Comparison of ENCODE assay signal across 13 cellular contexts in the genomic region with DNA sequence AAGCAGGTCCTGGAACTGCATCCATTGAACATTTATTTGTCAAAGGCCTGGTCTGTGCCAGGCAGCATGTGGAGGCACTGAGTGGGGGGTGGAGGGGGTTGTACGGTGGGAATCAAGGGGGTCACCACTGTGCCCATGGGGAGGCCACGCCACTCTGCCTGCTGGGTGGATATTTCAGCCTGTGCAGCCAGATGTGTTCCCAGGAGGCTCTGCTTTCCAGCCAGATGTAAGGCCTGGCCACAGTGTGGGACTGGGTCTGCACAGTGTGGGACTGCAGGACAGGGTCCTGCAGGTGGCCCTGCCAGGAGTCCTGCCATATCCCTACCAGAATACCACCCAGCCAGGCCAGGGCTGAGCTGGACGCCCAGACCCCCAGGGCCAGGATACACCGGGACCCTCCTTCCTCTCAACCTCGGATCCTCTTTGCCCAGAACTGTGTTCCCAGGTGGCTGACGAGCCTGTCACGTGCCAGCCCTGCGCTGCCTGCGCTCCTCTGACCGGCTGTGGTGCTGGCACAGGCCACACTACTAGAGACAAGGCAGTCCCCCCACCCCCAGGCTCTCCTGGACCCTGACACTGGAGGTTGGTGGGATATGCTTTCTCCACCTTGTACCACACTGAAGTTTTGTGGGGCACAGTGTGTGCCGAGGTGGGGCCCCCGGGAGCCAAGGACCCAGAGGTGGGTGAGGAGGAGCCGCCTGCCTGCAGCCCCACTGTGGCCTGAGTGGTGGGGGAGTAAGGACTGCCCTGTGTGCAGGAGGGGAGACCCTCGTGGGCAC. TPM values are rescaled to one million over a fixed set of nuclear protein-coding genes. Genes with fewer than 3 reads are reported as not detected.
DNase-seq lines count a peak whose midpoint lies in the region; ATAC-seq, FAIRE-seq and TF ChIP-seq lines count a peak whose summit lies in the region.
"Had no signal": no experiment of that assay in that cellular context is flagged by ENCODE, and none has a peak within 500 bp of the region (broad histone marks: within the 10 kb centered on the region; RNA-seq: fewer than 3 reads in every experiment).

No MANE protein-coding gene starts in this region.

- H3K36me3 ChIP-seq in K562 (ENCODE audit: control insufficient read depth, insufficient read depth, low read length), result peaks cover 83% of the 10 kb centered on the region; the same call in 2 of the 3 replicates
- H3K36me3 ChIP-seq in mucosa of stomach (ENCODE audit: control insufficient read depth, insufficient read depth, low read length), result peaks cover 26% of the 10 kb centered on the region
- peaks cover 10 to 84% (median 68%) of the 10 kb centered on the region in 4 donors for H3K36me3 ChIP-seq in upper lobe of left lung

- TF ChIP-seq EP300 in K562 (IDR thresholded peaks at IDR 0.05; ENCODE audit: low read length) (no peak), upper lobe of left lung (IDR thresholded peaks at IDR 0.05) (no peak)

- TF ChIP-seq CTCF in K562 (IDR thresholded peaks at IDR 0.05 in 2 of 3, conservative IDR thresholded peaks at IDR 0.05 in 1 of 3; ENCODE audit: insufficient read depth in 2 of 3, low read depth in 1 of 3, low read length in 3 of 3) (no peak), upper lobe of left lung (IDR thresholded peaks at IDR 0.05) (no peak)

- no peaks in the 10 kb centered on the region for H3K27me3 ChIP-seq in K562 (ENCODE audit: control insufficient read depth in 2 of 2, insufficient read depth in 2 of 2, low read length in 2 of 2)
- no peaks in the 10 kb centered on the region for H3K27me3 ChIP-seq in mucosa of stomach (ENCODE audit: control insufficient read depth, insufficient read depth, low read length)
- no peaks in the 10 kb centered on the region for H3K27me3 ChIP-seq in upper lobe of left lung
- H3K27me3 ChIP-seq: body of pancreas, pancreas had no signal

- FAIRE-seq in K562 (lab: Jason Lieb, UNC), result no peak
- FAIRE-seq: pancreas had no signal

- no peak overlapping the region for H3K4me2 ChIP-seq in K562 (ENCODE audit: insufficient read depth, low read length)

- H3K27ac ChIP-seq in K562 (ENCODE audit: extremely low read depth, low read depth, low read length), result no peak overlapping the region
- peak overlapping the region in 3 of 4 donors; percentile 1 to 66 (median 58) for H3K27ac ChIP-seq in upper lobe of left lung
- H3K27ac ChIP-seq: pancreas had no signal

- ATAC-seq in Right ventricle myocardium inferior (no peak), left ventricle myocardium superior (no peak), K562 (peak; percentile 16), upper lobe of left lung (ENCODE audit: low FRiP score in 2 of 2) (no peak), HG03175 (IDR thresholded peaks at IDR 0.05; ENCODE audit: unreplicated experiment) (no peak)

- 94% methylated on average over 8 of the region's 14 CpGs for WGBS in K562 (ENCODE audit: insufficient coverage, low coverage, missing lambda C conversion rate)
- 82 to 85% methylated on average over 4 to 6 of the region's 14 CpGs for whole genome bisulfite sequencing in upper lobe of left lung, 2 donors

- H3K9me1 ChIP-seq in K562 (ENCODE audit: control insufficient read depth, insufficient read depth, low read length), result no peaks in the 10 kb centered on the region

- H3K9ac ChIP-seq in K562 (ENCODE audit: insufficient read depth in 1 of 2, low read depth in 2 of 2, low read length in 2 of 2), result peak overlapping the region in 1 of 2 experiments; percentile 45; a peak in 2 of 4 replicates
- H3K9ac ChIP-seq in mucosa of stomach (ENCODE audit: low read length), result peak overlapping the region; percentile 29

- H3K79me2 ChIP-seq in K562 (ENCODE audit: control insufficient read depth, insufficient read depth, low read length), result no peaks in the 10 kb centered on the region

- CTCF ChIA-PET in K562 (lab: Yijun Ruan, JAX; ENCODE audit: low intra/inter-chr PET ratio), result no interaction called here

- in situ Hi-C loops in K562 (cut with MboI), result no loop called here

- POLR2A ChIA-PET in K562 (lab: Yijun Ruan, JAX), result interaction anchor here (0.6 to 0.7 kb wide), 2 partner anchors 78 to 176 kb away, joined by 3 to 4 read pairs; no protein-coding TSS in a partner anchor

- H4K20me1 ChIP-seq in K562 (replicated peaks; ENCODE audit: control insufficient read depth, insufficient read depth, low read length), result no peaks in the 10 kb centered on the region; the same call in 1 of the 2 replicates

- no peak overlapping the region for H3K4me3 ChIP-seq in K562
- no peak overlapping the region for H3K4me3 ChIP-seq in mucosa of stomach (ENCODE audit: low read length)
- no peak overlapping the region for H3K4me3 ChIP-seq in upper lobe of left lung
- H3K4me3 ChIP-seq: body of pancreas, pancreas had no signal

- TF ChIP-seq POLR2A in K562 (conservative IDR thresholded peaks at IDR 0.05) (no peak; the same call in none of the 2 replicates), upper lobe of left lung (IDR thresholded peaks at IDR 0.05) (no peak)

- BruUV-seq in K562 (replicated peaks; lab: Mats Ljungman, UMichigan), result no TSS peak

- no peak for TF ChIP-seq RAD21 in K562 (CRISPR knock-in tag; conservative IDR thresholded peaks at IDR 0.05 in 1 of 2, IDR thresholded peaks at IDR 0.05 in 1 of 2)

- H3K9me3 ChIP-seq in K562 (replicated peaks; ENCODE audit: control insufficient read depth, insufficient read depth, low read depth, low read length) (no peaks in the 10 kb centered on the region), mucosa of stomach (ENCODE audit: control insufficient read depth, low read length) (no peaks in the 10 kb centered on the region), upper lobe of left lung (no peaks in the 10 kb centered on the region)
- H3K9me3 ChIP-seq: body of pancreas, pancreas had no signal

- DNase-seq in Right ventricle myocardium inferior (ENCODE audit: missing footprints), result peak; percentile 67
- no peak for DNase-seq in left ventricle myocardium superior
- no peak for DNase-seq in K562 (ENCODE audit: extremely low read depth in 1 of 4, low spot score in 3 of 4)
- no peak for DNase-seq in upper lobe of left lung
- no peak for DNase-seq in DMS153 treated with DMSO at 0.1 percent for 48 hours (lab: John Stamatoyannopoulos, UW; ENCODE audit: unreplicated experiment)
- no peak for DNase-seq in GOT3 (lab: John Stamatoyannopoulos, UW)
- DNase-seq: activated CD8-positive, alpha-beta memory T cell treated with anti-CD3 and anti-CD28 coated beads for 24 hours; GF-D8; NCI-H524 had no signal

- intact Hi-C loops in Right ventricle myocardium inferior (cut with DNase I) (no loop called here), left ventricle myocardium superior (cut with micrococcal nuclease) (no loop called here), K562 (cut with micrococcal nuclease) (no loop called here)

- H3K4me1 ChIP-seq in K562 (replicated peaks in 1 of 2; ENCODE audit: control insufficient read depth in 2 of 2, insufficient read depth in 2 of 2, low read length in 2 of 2) (peaks cover 0 to 31% of the 10 kb centered on the region in 2 experiments; a peak in 2 of 5 replicates), mucosa of stomach (ENCODE audit: control insufficient read depth, insufficient read depth, low read length) (peaks cover 44% of the 10 kb centered on the region), upper lobe of left lung (peaks cover 16 to 53% (median 40%) of the 10 kb centered on the region in 4 donors)

- H2AFZ ChIP-seq in K562 (ENCODE audit: low read depth, low read length), result no peak overlapping the region

TF ChIP-seq in K562, 482 proteins besides CTCF, POLR2A, EP300 and RAD21 (continues in another document):
- no peak for TF ChIP-seq ZNF239 (CRISPR knock-in tag; IDR thresholded peaks at IDR 0.05)

RNA-seq across cellular contexts. Expression of a gene that starts 17.5 kb away (rescaled TPM):
- total RNA-seq in Right ventricle myocardium inferior, result 2.8 TPM
- 2.7 TPM for total RNA-seq in left ventricle myocardium superior
- total RNA-seq in K562 (2011; cell fraction: chromatin; rRNA removed; ENCODE audit: low replicate concordance), result 101 and 113 TPM in 2 replicates
- total RNA-seq in K562 (2011; cell fraction: nucleolus; rRNA removed), result 61.2 and 62.1 TPM in 2 replicates
- total RNA-seq in K562 (2011; cell fraction: nucleoplasm; rRNA removed), result 38.5 and 51.0 TPM in 2 replicates
- 46.1 and 54.1 TPM in 2 replicates for total RNA-seq in K562 (2014; rRNA removed)
- 30.2 TPM in 2 replicates for total RNA-seq in K562 (2014; rRNA removed; fragmentation: Illumina TruSeq; extraction: Trizol)
- 25.7 and 30.3 TPM in 2 replicates for total RNA-seq in K562 (2015; rRNA removed; fragmentation: Illumina TruSeq; extraction: Trizol)
- 38.2 and 41.3 TPM in 2 replicates for total RNA-seq in K562 (2021)
- polyA plus RNA-seq in K562 (2011; rRNA removed), result 19.0 and 24.3 TPM in 2 replicates
- polyA plus RNA-seq in K562 (2011; cell fraction: cytosol; rRNA removed), result 25.1 and 35.1 TPM in 2 replicates
- polyA plus RNA-seq in K562 (2011; cell fraction: nucleus; rRNA removed), result 39.2 and 66.6 TPM in 2 replicates
- polyA plus RNA-seq in K562 (2012), result 27.2 and 37.1 TPM in 2 replicates
- 44.5 and 59.3 TPM in 2 replicates for polyA plus RNA-seq in K562 (2014; fragmentation: Illumina TruSeq; extraction: Trizol)
- under 1 TPM; 0.34 to 0.38 TPM for polyA plus RNA-seq in K562 (2014; fragmentation: Nextera tagmentation; extraction: Ambion mirVana)
- polyA plus RNA-seq in K562 (2014; rRNA removed), result 39.9 and 44.1 TPM in 2 replicates
- 15.4 and 24.3 TPM in 2 replicates for polyA minus RNA-seq in K562 (2011; rRNA and poly(A)+ RNA removed)
- 17.7 and 17.8 TPM in 2 replicates for polyA minus RNA-seq in K562 (2011; cell fraction: cytosol; rRNA and poly(A)+ RNA removed)
- 19.2 and 19.5 TPM in 2 replicates for polyA minus RNA-seq in K562 (2011; cell fraction: nucleus; rRNA and poly(A)+ RNA removed)
- 10 to 100 TPM in 1 of 6 donors, 1 to 10 TPM in 5; 2.4 to 16.8 (median 5.8) TPM for total RNA-seq in upper lobe of left lung

RNA-seq across cellular contexts. Expression of a gene that starts 17.8 kb away (rescaled TPM):
- total RNA-seq in Right ventricle myocardium inferior (46.9 TPM), left ventricle myocardium superior (53.1 TPM), K562 (2014; rRNA removed) (16.3 and 21.1 TPM in 2 replicates), K562 (2014; rRNA removed; fragmentation: Illumina TruSeq; extraction: Trizol) (9.9 and 11.8 TPM in 2 replicates), K562 (2015; rRNA removed; fragmentation: Illumina TruSeq; extraction: Trizol) (15.0 and 15.6 TPM in 2 replicates), K562 (2021) (17.1 and 18.0 TPM in 2 replicates), upper lobe of left lung (10 to 100 TPM; 29.3 to 92.1 (median 65.5) TPM)
- 79.0 and 151 TPM in 2 replicates for total RNA-seq in K562 (2011; cell fraction: chromatin; rRNA removed; ENCODE audit: low replicate concordance)
- total RNA-seq in K562 (2011; cell fraction: nucleolus; rRNA removed), result 69.2 and 87.8 TPM in 2 replicates
- total RNA-seq in K562 (2011; cell fraction: nucleoplasm; rRNA removed), result 66.9 and 68.4 TPM in 2 replicates
- polyA plus RNA-seq in K562 (2011; rRNA removed) (23.1 and 24.3 TPM in 2 replicates), K562 (2014; fragmentation: Illumina TruSeq; extraction: Trizol) (11.9 and 14.4 TPM in 2 replicates), K562 (2014; fragmentation: Nextera tagmentation; extraction: Ambion mirVana) (1 to 10 TPM in 1 of 2 experiments, under 1 TPM in 1; 0.90 to 2.8 TPM), K562 (2014; rRNA removed) (23.1 and 25.5 TPM in 2 replicates)
- polyA plus RNA-seq in K562 (2011; cell fraction: cytosol; rRNA removed), result 27.7 and 35.5 TPM in 2 replicates
- 44.1 and 51.8 TPM in 2 replicates for polyA plus RNA-seq in K562 (2011; cell fraction: nucleus; rRNA removed)
- 15.8 and 16.8 TPM in 2 replicates for polyA plus RNA-seq in K562 (2012)
- 9.3 and 9.5 TPM in 2 replicates for polyA minus RNA-seq in K562 (2011; rRNA and poly(A)+ RNA removed)
- polyA minus RNA-seq in K562 (2011; cell fraction: cytosol; rRNA and poly(A)+ RNA removed), result 17.4 and 20.7 TPM in 2 replicates
- 16.2 and 17.8 TPM in 2 replicates for polyA minus RNA-seq in K562 (2011; cell fraction: nucleus; rRNA and poly(A)+ RNA removed)
